9 cellular contexts compared by ENCODE assay signal in genomic region chr12:48979602-48980388, GRCh38. TPM values are rescaled to one million over a fixed set of nuclear protein-coding genes. Genes with fewer than 3 reads are reported as not detected.
DNase-seq lines count a peak whose midpoint lies in the region; ATAC-seq and TF ChIP-seq lines count a peak whose summit lies in the region.
"Had no signal": no experiment of that assay in that cellular context is flagged by ENCODE, and none has a peak within 500 bp of the region (broad histone marks: within the 10 kb centered on the region; RNA-seq: fewer than 3 reads in every experiment).

No MANE protein-coding gene starts in this region.

- no peak for ATAC-seq in GM19035 (IDR thresholded peaks at IDR 0.05; ENCODE audit: unreplicated experiment)

- no peaks in the 10 kb centered on the region for H3K36me3 Mint-ChIP-seq in activated naive CD8-positive, alpha-beta T cell treated with anti-CD3 and anti-CD28 coated beads for 36 hours

- H3K9me3 ChIP-seq in mesenchymal stem cell (ENCODE audit: control insufficient read depth, low read length), result no peaks in the 10 kb centered on the region
- no peaks in the 10 kb centered on the region for H3K9me3 ChIP-seq in transverse colon
- no peaks in the 10 kb centered on the region for H3K9me3 ChIP-seq in thyroid gland

- H3K4me1 ChIP-seq in mesenchymal stem cell (ENCODE audit: control insufficient read depth, insufficient read depth, low read depth, low read length) (peaks cover 39% of the 10 kb centered on the region), transverse colon (peaks cover 34 to 47% (median 40%) of the 10 kb centered on the region in 4 donors), thyroid gland (peaks cover 37 to 42% of the 10 kb centered on the region in 2 donors)

- WGBS in mesenchymal stem cell, result 4% methylated on average over 55 of the region's 55 CpGs
- 2% methylated on average over 32 of the region's 55 CpGs; no CpG with 5 or more reads in 1 of the 2 donors for WGBS in transverse colon (ENCODE audit: low coverage in 1 of 2), 2 donors
- WGBS in thyroid gland, 2 donors, result 1 to 2% methylated on average over 17 to 31 of the region's 55 CpGs

- H3K14ac ChIP-seq in mesenchymal stem cell (ENCODE audit: low read length in 2 of 2), result no peak overlapping the region

- H3K4me3 Mint-ChIP-seq in activated naive CD8-positive, alpha-beta T cell treated with anti-CD3 and anti-CD28 coated beads for 36 hours, result peak overlapping the region; percentile 70

- H3K4me2 ChIP-seq in mesenchymal stem cell (ENCODE audit: low read length, poor library complexity, severe bottlenecking), result peak overlapping the region; percentile 40

- no peak overlapping the region for H4K91ac ChIP-seq in mesenchymal stem cell (ENCODE audit: low read length)

- H3K4ac ChIP-seq in mesenchymal stem cell (ENCODE audit: low read depth in 1 of 2, low read length in 2 of 2), result no peak overlapping the region

- in situ Hi-C loops in transverse colon (cut with MboI; ENCODE audit: low pct_ligation_motif_present in 1 of 4, low pct_unique_long_range_greater_than_20kb in 1 of 4, low sequenced_read_pairs in 3 of 4), result no loop called here

- H2AK5ac ChIP-seq in mesenchymal stem cell (ENCODE audit: low read length, severe bottlenecking), result no peak overlapping the region

- no peak overlapping the region for H3K9ac ChIP-seq in mesenchymal stem cell (ENCODE audit: low read length)

- no peak overlapping the region for H2BK15ac ChIP-seq in mesenchymal stem cell (ENCODE audit: low read depth, poor library complexity, severe bottlenecking)

- TF ChIP-seq POLR2A in transverse colon (IDR thresholded peaks at IDR 0.05), result no peak
- TF ChIP-seq POLR2A in thyroid gland (IDR thresholded peaks at IDR 0.05), result no peak

- no peaks in the 10 kb centered on the region for H3K79me1 ChIP-seq in mesenchymal stem cell (replicated peaks; ENCODE audit: low read length, poor library complexity, severe bottlenecking)

- no peak for TF ChIP-seq EP300 in transverse colon (IDR thresholded peaks at IDR 0.05; ENCODE audit: low read depth)

- H2BK5ac ChIP-seq in mesenchymal stem cell (ENCODE audit: low read depth, low read length, poor library complexity, severe bottlenecking), result no peak overlapping the region

- H3K9me3 Mint-ChIP-seq in activated naive CD8-positive, alpha-beta T cell treated with anti-CD3 and anti-CD28 coated beads for 36 hours, result no peaks in the 10 kb centered on the region

- H4K8ac ChIP-seq in mesenchymal stem cell (ENCODE audit: low read length), result peak overlapping the region; percentile 5

- H3K4me1 Mint-ChIP-seq in activated naive CD8-positive, alpha-beta T cell treated with anti-CD3 and anti-CD28 coated beads for 36 hours, result peaks cover 42% of the 10 kb centered on the region

- H3K27me3 ChIP-seq in mesenchymal stem cell (ENCODE audit: control insufficient read depth in 1 of 2, insufficient read depth in 1 of 2, low read length in 2 of 2), result peaks cover 96% of the 10 kb centered on the region in 2 experiments
- H3K27me3 ChIP-seq in transverse colon, result peaks cover 95% of the 10 kb centered on the region
- H3K27me3 ChIP-seq in thyroid gland, result peaks cover 34% of the 10 kb centered on the region

- no peak overlapping the region for H3K27ac ChIP-seq in mesenchymal stem cell (ENCODE audit: low read length, poor library complexity, severe bottlenecking)
- no peak overlapping the region for H3K27ac ChIP-seq in transverse colon
- no peak overlapping the region for H3K27ac ChIP-seq in thyroid gland

- H2BK12ac ChIP-seq in mesenchymal stem cell (ENCODE audit: low read length in 2 of 2), result no peak overlapping the region

- H3K36me3 ChIP-seq in mesenchymal stem cell (ENCODE audit: control insufficient read depth in 1 of 2, insufficient read depth in 2 of 2, low read depth in 1 of 2, low read length in 2 of 2) (no peaks in the 10 kb centered on the region), transverse colon (no peaks in the 10 kb centered on the region), thyroid gland (no peaks in the 10 kb centered on the region)

- peak overlapping the region; percentile 17 for H3K27ac Mint-ChIP-seq in activated naive CD8-positive, alpha-beta T cell treated with anti-CD3 and anti-CD28 coated beads for 36 hours

- H2BK120ac ChIP-seq in mesenchymal stem cell (ENCODE audit: low read depth, low read length), result no peak overlapping the region

- H3K18ac ChIP-seq in mesenchymal stem cell (ENCODE audit: low read depth in 1 of 2, low read length in 2 of 2), result no peak overlapping the region

- DNase-seq in activated T-cell treated with anti-CD3 and anti-CD28 coated beads, Interleukin-2, amount 50 U/mL, for 1 hour, result peak; percentile 60
- DNase-seq in activated T-cell treated with anti-CD3 and anti-CD28 coated beads for 4 hours, result no peak
- no peak for DNase-seq in activated naive CD8-positive, alpha-beta T cell treated with anti-CD3 and anti-CD28 coated beads for 36 hours
- DNase-seq in mesenchymal stem cell, result no peak
- DNase-seq in transverse colon, result peak; percentile 50
- DNase-seq in SHP77 (lab: John Stamatoyannopoulos, UW), result no peak
- DNase-seq in thyroid gland, result no peak
- DNase-seq: NCI-H226 had no signal

- intact Hi-C loops in transverse colon (cut with DNase I; ENCODE audit: low total_unique reads), result no loop called here
- intact Hi-C loops in thyroid gland (cut with DNase I), result loop anchor here (5.0 kb wide), 1 partner anchor 42 kb away; no protein-coding TSS in a partner anchor

- no peak overlapping the region for H2AFZ ChIP-seq in mesenchymal stem cell (ENCODE audit: low read depth, low read length)

- no peak for TF ChIP-seq CTCF in transverse colon (IDR thresholded peaks at IDR 0.05)
- no peak for TF ChIP-seq CTCF in thyroid gland (IDR thresholded peaks at IDR 0.05)

- H3K27me3 Mint-ChIP-seq in activated naive CD8-positive, alpha-beta T cell treated with anti-CD3 and anti-CD28 coated beads for 36 hours, result peaks cover 86% of the 10 kb centered on the region

- H3K4me3 ChIP-seq in mesenchymal stem cell (ENCODE audit: insufficient read depth in 1 of 2, low read depth in 1 of 2, low read length in 2 of 2) (peak overlapping the region in 1 of 2 experiments; percentile 40), transverse colon (peak overlapping the region in 2 of 4 donors; percentile 28 to 45), thyroid gland (replicated peaks in 1 of 3) (peak overlapping the region in 1 of 3 donors; percentile 13)

- peak overlapping the region in 1 of 2 experiments; percentile 57 for H3K23ac ChIP-seq in mesenchymal stem cell (ENCODE audit: low read length in 2 of 2)

RNA-seq across cellular contexts. Expression of gene WNT1, which starts 1.7 kb away (rescaled TPM):
- total RNA-seq in activated naive CD8-positive, alpha-beta T cell treated with anti-CD3 and anti-CD28 coated beads for 36 hours, result not detected
- polyA plus RNA-seq in mesenchymal stem cell (2013, experiment 1 of 2), result not detected
- polyA plus RNA-seq in mesenchymal stem cell (2013, experiment 2 of 2), result not detected
- total RNA-seq in transverse colon, result not detected
- not detected for total RNA-seq in thyroid gland

RNA-seq across cellular contexts. Expression of gene WNT10B, which starts 8.3 kb away (rescaled TPM):
- under 1 TPM; 0.24 to 0.39 TPM for total RNA-seq in activated naive CD8-positive, alpha-beta T cell treated with anti-CD3 and anti-CD28 coated beads for 36 hours
- polyA plus RNA-seq in mesenchymal stem cell (2013, experiment 1 of 2), result 0.11 TPM
- polyA plus RNA-seq in mesenchymal stem cell (2013, experiment 2 of 2), result 0.04 TPM
- total RNA-seq in transverse colon (1 to 10 TPM in 1 of 4 donors, under 1 TPM in 1, not detected in 2; 0.41 to 1.4 TPM), thyroid gland (1 to 10 TPM in 1 of 4 donors, under 1 TPM in 2, not detected in 1; 0.54 to 1.7 (median 0.59) TPM)

RNA-seq across cellular contexts. Expression of gene DDN, which starts 19.4 kb away (rescaled TPM):
- 1 to 10 TPM; 1.3 to 1.4 TPM for total RNA-seq in activated naive CD8-positive, alpha-beta T cell treated with anti-CD3 and anti-CD28 coated beads for 36 hours
- 0.17 TPM for polyA plus RNA-seq in mesenchymal stem cell (2013, experiment 1 of 2)
- polyA plus RNA-seq in mesenchymal stem cell (2013, experiment 2 of 2), result 0.19 TPM
- total RNA-seq in transverse colon (under 1 TPM in 2 of 4 donors, not detected in 2; 0.27 to 0.32 TPM), thyroid gland (under 1 TPM in 2 of 4 donors, not detected in 2; 0.11 to 0.13 TPM)

RNA-seq across cellular contexts. Expression of gene ARF3, which starts 22.5 kb away (rescaled TPM):
- total RNA-seq in activated naive CD8-positive, alpha-beta T cell treated with anti-CD3 and anti-CD28 coated beads for 36 hours, result 10 to 100 TPM; 81.8 to 82.5 TPM
- polyA plus RNA-seq in mesenchymal stem cell (2013, experiment 1 of 2), result 112 TPM
- 114 TPM for polyA plus RNA-seq in mesenchymal stem cell (2013, experiment 2 of 2)
- total RNA-seq in transverse colon (100 to 1,000 TPM in 2 of 4 donors, 10 to 100 TPM in 2; 30.8 to 117 (median 99.8) TPM), thyroid gland (100 to 1,000 TPM in 3 of 4 donors, 10 to 100 TPM in 1; 92.7 to 177 (median 136) TPM)

RNA-seq across cellular contexts. Expression of gene PRKAG1, which starts 38.8 kb away (rescaled TPM):
- total RNA-seq in activated naive CD8-positive, alpha-beta T cell treated with anti-CD3 and anti-CD28 coated beads for 36 hours, result 10 to 100 TPM; 57.9 to 60.9 TPM
- polyA plus RNA-seq in mesenchymal stem cell (2013, experiment 1 of 2), result 62.2 TPM
- 63.2 TPM for polyA plus RNA-seq in mesenchymal stem cell (2013, experiment 2 of 2)
- total RNA-seq in transverse colon, result 10 to 100 TPM; 21.7 to 44.0 (median 42.3) TPM
- 10 to 100 TPM; 50.3 to 68.1 (median 59.9) TPM for total RNA-seq in thyroid gland

Comparison
In these comparisons a context has a peak if more than half of its experiments do, and no peak if none do; other contexts are left out.
1. DNase-seq: peak in activated T-cell treated with anti-CD3 and anti-CD28 coated beads, Interleukin-2, amount 50 U/mL, for 1 hour (single experiment) and transverse colon (single experiment); none in activated T-cell treated with anti-CD3 and anti-CD28 coated beads for 4 hours (single experiment), activated naive CD8-positive, alpha-beta T cell treated with anti-CD3 and anti-CD28 coated beads for 36 hours (single experiment), mesenchymal stem cell (single experiment), SHP77 (0 of 2) and thyroid gland (0 of 2).